In the genomic region with DNA sequence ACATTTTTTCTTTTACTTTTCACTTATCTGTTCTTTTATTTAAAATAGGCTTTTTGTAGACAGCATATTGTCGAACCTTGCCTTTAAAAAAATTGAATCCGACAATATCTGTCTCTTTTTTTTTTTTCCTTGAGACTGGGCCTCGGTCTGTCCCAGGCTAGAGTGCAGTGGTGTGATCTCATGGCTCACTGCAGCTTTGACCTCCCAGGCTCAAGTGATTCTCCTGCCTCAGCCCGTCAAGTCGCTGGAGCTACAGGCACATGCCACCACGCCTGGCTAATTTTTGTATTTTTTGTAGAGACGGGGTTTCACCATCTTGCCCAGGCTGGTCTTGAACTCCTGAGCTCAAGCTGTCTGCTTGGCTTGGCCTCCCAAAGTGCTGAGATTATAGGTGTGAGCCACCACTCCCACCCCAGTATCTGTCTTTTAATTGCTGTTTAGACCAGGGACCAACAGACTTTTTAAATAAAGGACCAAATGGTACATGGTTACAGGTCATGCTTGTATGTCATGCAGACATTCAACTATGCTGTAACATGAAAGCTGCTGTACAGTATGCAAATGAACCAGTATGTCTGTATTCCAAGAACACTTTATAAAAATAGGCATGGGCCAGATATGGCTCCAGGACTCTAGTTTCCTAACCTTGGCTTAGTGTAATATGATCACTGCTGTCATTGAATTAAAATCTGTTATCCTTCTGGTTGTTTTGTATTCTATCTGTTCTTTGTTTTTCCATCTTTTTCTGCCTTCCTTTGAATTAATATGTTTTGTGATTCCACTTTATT, we compare ENCODE assay signal across 30 cellular contexts.
DNase-seq lines count a peak whose midpoint lies in the region; ATAC-seq and TF ChIP-seq lines count a peak whose summit lies in the region.
"Had no signal": no experiment of that assay in that cellular context is flagged by ENCODE, and none has a peak within 500 bp of the region (broad histone marks: within the 10 kb centered on the region; RNA-seq: fewer than 3 reads in every experiment).

No MANE protein-coding gene starts in this region.

- H3K4me1 Mint-ChIP-seq in activated T-cell treated with anti-CD3 and anti-CD28 coated beads, Interleukin-2, amount 50 U/mL, for 24 hours (ENCODE audit: low read depth), result no peaks in the 10 kb centered on the region
- no peaks in the 10 kb centered on the region for H3K4me1 Mint-ChIP-seq in progenitor cell of endocrine pancreas (ENCODE audit: low read depth)
- H3K4me1 Mint-ChIP-seq: activated CD8-positive, alpha-beta memory T cell treated with anti-CD3 and anti-CD28 coated beads, Interleukin-2, amount 10 ng/mL, durations not matched to agents 7 days and 5 days; neural progenitor cell had no signal

- H3K4me1 ChIP-seq in upper lobe of right lung, result no peaks in the 10 kb centered on the region
- H3K4me1 ChIP-seq: breast epithelium, neural progenitor cell, tibial artery had no signal

- DNase-seq in activated T-cell treated with anti-CD3 and anti-CD28 coated beads, Interleukin-2, amount 50 U/mL, for 24 hours, result no peak
- no peak for DNase-seq in activated T-cell treated with anti-CD3 and anti-CD28 coated beads, Interleukin-2, amount 50 U/mL, for 1 hour
- peak; percentile 20 for DNase-seq in choroid plexus epithelial cell (ENCODE audit: low read depth)
- no peak for DNase-seq in left ventricle myocardium superior
- no peak for DNase-seq in progenitor cell of endocrine pancreas (ENCODE audit: low spot score, unreplicated experiment)
- no peak for DNase-seq in cerebellum (ENCODE audit: low spot score)
- no peak for DNase-seq in putamen (ENCODE audit: low spot score)
- DNase-seq in upper lobe of right lung, result no peak
- DNase-seq: activated CD4-positive, alpha-beta T cell treated with anti-CD3 and anti-CD28 coated beads, Interleukin-2, amount 50 U/mL, for 1 hour; activated CD4-positive, CD25-positive, alpha-beta regulatory T cell; activated CD8-positive, alpha-beta memory T cell treated with anti-CD3 and anti-CD28 coated beads, Interleukin-2, amount 10 ng/mL, durations not matched to agents 7 days and 5 days; activated naive CD4-positive, alpha-beta T cell treated with anti-CD3 and anti-CD28 coated beads, Interleukin-2, amount 50 U/mL, for 16 hours; anterior cingulate cortex; CD8-positive, alpha-beta memory T cell; effector CD8-positive, alpha-beta T cell; GOT3; head of caudate nucleus; HFFc6; kidney glomerular epithelial cell; NCI-H1436; NCI-H446 treated with DMSO at 0.1 percent for 48 hours; stimulated activated CD4-positive, alpha-beta T cell treated with anti-CD3 and anti-CD28 coated beads, Interleukin-12 subunit alpha, Interleukin-12 subunit beta, amount 100 ng/mL, for 4 hours; stimulated activated CD4-positive, alpha-beta T cell treated with anti-CD3 and anti-CD28 coated beads, Interleukin-4, amount 100 ng/mL, for 1 hour; tibial artery had no signal

- TF ChIP-seq CTCF in choroid plexus epithelial cell (conservative IDR thresholded peaks at IDR 0.05; ENCODE audit: low read depth, low read length) (no peak), progenitor cell of endocrine pancreas (IDR thresholded peaks at IDR 0.05; ENCODE audit: unreplicated experiment) (no peak), upper lobe of right lung (IDR thresholded peaks at IDR 0.05) (no peak)

- intact Hi-C loops in left ventricle myocardium superior (cut with micrococcal nuclease), result loop anchor here (10.0 kb wide), 1 partner anchor 64 kb away; no protein-coding TSS in a partner anchor
- intact Hi-C loops in upper lobe of right lung (cut with DNase I), result no loop called here

- H3K9me3 ChIP-seq in upper lobe of right lung, result no peaks in the 10 kb centered on the region
- H3K9me3 ChIP-seq: breast epithelium, tibial artery had no signal

- H3K36me3 Mint-ChIP-seq in activated T-cell treated with anti-CD3 and anti-CD28 coated beads, Interleukin-2, amount 50 U/mL, for 24 hours (ENCODE audit: low read depth), result peaks cover 65% of the 10 kb centered on the region
- peaks cover 22% of the 10 kb centered on the region for H3K36me3 Mint-ChIP-seq in progenitor cell of endocrine pancreas (ENCODE audit: insufficient read depth)

- ATAC-seq in left ventricle myocardium superior, result peak; percentile 98
- no peak for ATAC-seq in upper lobe of right lung
- ATAC-seq: activated CD8-positive, alpha-beta memory T cell treated with anti-CD3 and anti-CD28 coated beads, Interleukin-2, amount 10 ng/mL, durations not matched to agents 7 days and 5 days; sciatic nerve had no signal

- no peak overlapping the region for H3K4me3 ChIP-seq in choroid plexus epithelial cell (ENCODE audit: low read depth, low read length)
- no peak overlapping the region for H3K4me3 ChIP-seq in upper lobe of right lung
- H3K4me3 ChIP-seq: breast epithelium, coronary artery, neural progenitor cell, tibial artery had no signal

- no peaks in the 10 kb centered on the region for H3K9me3 Mint-ChIP-seq in activated T-cell treated with anti-CD3 and anti-CD28 coated beads, Interleukin-2, amount 50 U/mL, for 24 hours
- no peaks in the 10 kb centered on the region for H3K9me3 Mint-ChIP-seq in progenitor cell of endocrine pancreas (ENCODE audit: low read depth)
- H3K9me3 Mint-ChIP-seq: activated T-helper 1 cell treated with anti-CD3 and anti-CD28 coated beads, Interleukin-12 subunit alpha, Interleukin-12 subunit beta, Interleukin-2, Interleukin-4 antibody, amounts not matched to agents 30 ng/mL and 10 ng/mL and 1 ng/mL, durations not matched to agents 14 hours and 24 hours and 36 hours; CD8-positive, alpha-beta memory T cell; HFFc6; neural progenitor cell had no signal

- no peaks in the 10 kb centered on the region for H3K27me3 Mint-ChIP-seq in activated T-cell treated with anti-CD3 and anti-CD28 coated beads, Interleukin-2, amount 50 U/mL, for 24 hours
- H3K27me3 Mint-ChIP-seq in progenitor cell of endocrine pancreas, result no peaks in the 10 kb centered on the region
- H3K27me3 Mint-ChIP-seq: activated CD8-positive, alpha-beta memory T cell treated with anti-CD3 and anti-CD28 coated beads, Interleukin-2, amount 10 ng/mL, durations not matched to agents 7 days and 5 days; CD8-positive, alpha-beta memory T cell had no signal

- peaks cover 71% of the 10 kb centered on the region for H3K36me3 ChIP-seq in upper lobe of right lung
- H3K36me3 ChIP-seq: breast epithelium had no signal

- peak overlapping the region; percentile 47 for H3K27ac Mint-ChIP-seq in activated T-cell treated with anti-CD3 and anti-CD28 coated beads, Interleukin-2, amount 50 U/mL, for 24 hours
- peak overlapping the region; percentile 52 for H3K27ac Mint-ChIP-seq in progenitor cell of endocrine pancreas
- H3K27ac Mint-ChIP-seq: activated CD8-positive, alpha-beta memory T cell treated with anti-CD3 and anti-CD28 coated beads, Interleukin-2, amount 10 ng/mL, durations not matched to agents 7 days and 5 days; activated T-helper 1 cell treated with anti-CD3 and anti-CD28 coated beads, Interleukin-12 subunit alpha, Interleukin-12 subunit beta, Interleukin-2, Interleukin-4 antibody, amounts not matched to agents 30 ng/mL and 10 ng/mL and 1 ng/mL, durations not matched to agents 14 hours and 24 hours and 36 hours; HFFc6; neural progenitor cell had no signal

- no peak overlapping the region for H3K27ac ChIP-seq in upper lobe of right lung
- H3K27ac ChIP-seq: breast epithelium, coronary artery, neural progenitor cell, RWPE1, tibial artery had no signal

- no peak overlapping the region for H3K4me3 Mint-ChIP-seq in activated T-cell treated with anti-CD3 and anti-CD28 coated beads, Interleukin-2, amount 50 U/mL, for 24 hours
- H3K4me3 Mint-ChIP-seq in progenitor cell of endocrine pancreas (ENCODE audit: low read depth), result no peak overlapping the region
- H3K4me3 Mint-ChIP-seq: activated CD8-positive, alpha-beta memory T cell treated with anti-CD3 and anti-CD28 coated beads, Interleukin-2, amount 10 ng/mL, durations not matched to agents 7 days and 5 days; activated T-helper 1 cell treated with anti-CD3 and anti-CD28 coated beads, Interleukin-12 subunit alpha, Interleukin-12 subunit beta, Interleukin-2, Interleukin-4 antibody, amounts not matched to agents 30 ng/mL and 10 ng/mL and 1 ng/mL, durations not matched to agents 14 hours and 24 hours and 36 hours; CD8-positive, alpha-beta memory T cell; HFFc6; neural progenitor cell had no signal

- H3K27me3 ChIP-seq in upper lobe of right lung, result no peaks in the 10 kb centered on the region
- H3K27me3 ChIP-seq: breast epithelium, neural progenitor cell, tibial artery had no signal
